26 cellular contexts compared by ENCODE assay signal in genomic region chr1:186858923-186859322, GRCh38. TPM values are rescaled to one million over a fixed set of nuclear protein-coding genes. Genes with fewer than 3 reads are reported as not detected.
DNase-seq lines count a peak whose midpoint lies in the region; ATAC-seq, FAIRE-seq and TF ChIP-seq lines count a peak whose summit lies in the region.
"Had no signal": no experiment of that assay in that cellular context is flagged by ENCODE, and none has a peak within 500 bp of the region (broad histone marks: within the 10 kb centered on the region; RNA-seq: fewer than 3 reads in every experiment).

No MANE protein-coding gene starts in this region.

- H3K27ac ChIP-seq in keratinocyte (ENCODE audit: control insufficient read depth, insufficient read depth, low read length): peak overlapping the region; percentile 22
- no peak overlapping the region for H3K27ac ChIP-seq in caudate nucleus (ENCODE audit: low read depth, low read length)
- H3K27ac ChIP-seq: ascending aorta, gastrocnemius medialis, spleen, vagina had no signal

- H3K27me3 Mint-ChIP-seq in naive thymus-derived CD8-positive, alpha-beta T cell: peaks cover 0 to 2% (median 0%) of the 10 kb centered on the region in 5 donors
- H3K27me3 Mint-ChIP-seq: activated CD4-positive, alpha-beta memory T cell treated with anti-CD3 and anti-CD28 coated beads, Interleukin-2, amount 10 ng/mL, durations not matched to agents 7 days and 5 days; CD4-positive, CD25-positive, alpha-beta regulatory T cell had no signal

- no peak overlapping the region for H3K4me3 Mint-ChIP-seq in naive thymus-derived CD8-positive, alpha-beta T cell
- H3K4me3 Mint-ChIP-seq: activated CD4-positive, alpha-beta memory T cell treated with anti-CD3 and anti-CD28 coated beads, Interleukin-2, amount 10 ng/mL, durations not matched to agents 7 days and 5 days; activated naive CD4-positive, alpha-beta T cell treated with anti-CD3 and anti-CD28 coated beads for 36 hours; CD4-positive, CD25-positive, alpha-beta regulatory T cell; T-helper 1 cell treated with Interleukin-12 subunit alpha and Interleukin-12 subunit beta and Interleukin-4 antibody, amounts not matched to agents 30 μg/mL and 1 μg/mL, for 36 hours had no signal

- H3K4me2 ChIP-seq in keratinocyte (ENCODE audit: control insufficient read depth, extremely low read depth, insufficient read depth, low read depth, low read length): peak overlapping the region; percentile 70

- H3K4me3 ChIP-seq in AG10803 (ENCODE audit: low read length): no peak overlapping the region
- H3K4me3 ChIP-seq in keratinocyte (ENCODE audit: control insufficient read depth in 2 of 3, extremely low read depth in 1 of 3, insufficient read depth in 2 of 3, low read depth in 1 of 3, low read length in 3 of 3): peak overlapping the region in 2 of 3 experiments; percentile 6 to 11
- H3K4me3 ChIP-seq: ascending aorta, gastrocnemius medialis, spleen, vagina had no signal

- H2AFZ ChIP-seq in keratinocyte (ENCODE audit: control insufficient read depth, low read length): no peak overlapping the region

- H3K36me3 ChIP-seq in keratinocyte (ENCODE audit: control insufficient read depth in 2 of 2, extremely low read depth in 1 of 2, insufficient read depth in 2 of 2, low read length in 2 of 2): peaks cover 0 to 3% of the 10 kb centered on the region in 2 experiments
- H3K36me3 ChIP-seq: ascending aorta, gastrocnemius medialis, vagina had no signal

- no peaks in the 10 kb centered on the region for H3K79me2 ChIP-seq in keratinocyte (ENCODE audit: control insufficient read depth, insufficient read depth, low read length)

- H3K9ac ChIP-seq in keratinocyte (ENCODE audit: control insufficient read depth, extremely low read depth, insufficient read depth, low read length): no peak overlapping the region

- H3K9me3 ChIP-seq in keratinocyte (ENCODE audit: control insufficient read depth, low read depth, low read length): no peaks in the 10 kb centered on the region
- H3K9me3 ChIP-seq: ascending aorta, gastrocnemius medialis, vagina had no signal

- ATAC-seq in HG02884 (IDR thresholded peaks at IDR 0.05; ENCODE audit: unreplicated experiment): peak; percentile 54
- ATAC-seq in naive thymus-derived CD8-positive, alpha-beta T cell: no peak
- ATAC-seq: gastrocnemius medialis had no signal

- H3K27me3 ChIP-seq in keratinocyte (ENCODE audit: control insufficient read depth, extremely low read depth, insufficient read depth, low read length): no peaks in the 10 kb centered on the region
- H3K27me3 ChIP-seq: ascending aorta, gastrocnemius medialis, spleen, vagina had no signal

- peaks cover 0 to 9% (median 0%) of the 10 kb centered on the region in 9 donors for H3K9me3 Mint-ChIP-seq in naive thymus-derived CD8-positive, alpha-beta T cell
- H3K9me3 Mint-ChIP-seq: activated CD4-positive, alpha-beta memory T cell treated with anti-CD3 and anti-CD28 coated beads, Interleukin-2, amount 10 ng/mL, durations not matched to agents 7 days and 5 days; activated naive CD4-positive, alpha-beta T cell treated with anti-CD3 and anti-CD28 coated beads for 36 hours; T-helper 1 cell treated with Interleukin-12 subunit alpha and Interleukin-12 subunit beta and Interleukin-4 antibody, amounts not matched to agents 30 μg/mL and 1 μg/mL, for 36 hours had no signal

- H3K27ac Mint-ChIP-seq in naive thymus-derived CD8-positive, alpha-beta T cell: no peak overlapping the region
- H3K27ac Mint-ChIP-seq: activated CD4-positive, alpha-beta memory T cell treated with anti-CD3 and anti-CD28 coated beads, Interleukin-2, amount 10 ng/mL, durations not matched to agents 7 days and 5 days; activated naive CD4-positive, alpha-beta T cell treated with anti-CD3 and anti-CD28 coated beads for 36 hours; CD4-positive, CD25-positive, alpha-beta regulatory T cell; T-helper 1 cell treated with Interleukin-12 subunit alpha and Interleukin-12 subunit beta and Interleukin-4 antibody, amounts not matched to agents 30 μg/mL and 1 μg/mL, for 36 hours had no signal

- no peaks in the 10 kb centered on the region for H3K36me3 Mint-ChIP-seq in naive thymus-derived CD8-positive, alpha-beta T cell
- H3K36me3 Mint-ChIP-seq: CD4-positive, CD25-positive, alpha-beta regulatory T cell had no signal

- dilution Hi-C loops in keratinocyte (cut with MboI; ENCODE audit: extremely low pct_ligation_motif_present, low sequenced_read_pairs): no loop called here

- POLR2A ChIA-PET in naive thymus-derived CD8-positive, alpha-beta T cell (lab: Charles Lee): no interaction called here

- DNase-seq in AG10803 (ENCODE audit: low read depth) (peak; percentile 37), cerebellar cortex (ENCODE audit: low spot score) (peak; percentile 4), keratinocyte (ENCODE audit: low read depth, low spot score) (peak; percentile 85), activated gamma-delta T cell (lab: John Stamatoyannopoulos, UW) (no peak), caudate nucleus (lab: John Stamatoyannopoulos, UW) (no peak), T-helper 2 cell (no peak)
- no peak for DNase-seq in naive thymus-derived CD8-positive, alpha-beta T cell
- DNase-seq: activated CD4-positive, alpha-beta memory T cell treated with anti-CD3 and anti-CD28 coated beads, Interleukin-2, amount 10 ng/mL, durations not matched to agents 7 days and 5 days; activated naive CD4-positive, alpha-beta T cell treated with anti-CD3 and anti-CD28 coated beads for 36 hours; activated T-cell treated with anti-CD3 and anti-CD28 coated beads, Interleukin-2, amount 50 U/mL, for 1 hour; CD4-positive, CD25-positive, alpha-beta regulatory T cell; cortex of kidney; DMS53; gastrocnemius medialis; Karpas-422; midbrain; NCI-H2171; NCI-H748 treated with DMSO at 0.1 percent for 48 hours; SIG-M5; spleen had no signal

- no peaks in the 10 kb centered on the region for H4K20me1 ChIP-seq in keratinocyte (ENCODE audit: control insufficient read depth, extremely low read depth, insufficient read depth, low read length)

- no peak for TF ChIP-seq CTCF in AG10803 (conservative IDR thresholded peaks at IDR 0.05; ENCODE audit: low read length)
- TF ChIP-seq CTCF in keratinocyte (optimal IDR thresholded peaks at IDR 0.05 in 1 of 3, IDR thresholded peaks at IDR 0.05 in 1 of 3, conservative IDR thresholded peaks at IDR 0.05 in 1 of 3; ENCODE audit: extremely low read depth in 1 of 3, insufficient read depth in 2 of 3, low read length in 3 of 3): no peak

- peaks cover 14% of the 10 kb centered on the region for H3K4me1 ChIP-seq in keratinocyte (ENCODE audit: control insufficient read depth, extremely low read depth, insufficient read depth, low read length)
- H3K4me1 ChIP-seq: ascending aorta, gastrocnemius medialis, spleen had no signal

- peak; percentile 94 for FAIRE-seq in keratinocyte (lab: Jason Lieb, UNC)

- H3K9me1 ChIP-seq in keratinocyte (ENCODE audit: control insufficient read depth, extremely low read depth, insufficient read depth, low read length): no peaks in the 10 kb centered on the region

- no peaks in the 10 kb centered on the region for H3K4me1 Mint-ChIP-seq in naive thymus-derived CD8-positive, alpha-beta T cell
- H3K4me1 Mint-ChIP-seq: activated CD4-positive, alpha-beta memory T cell treated with anti-CD3 and anti-CD28 coated beads, Interleukin-2, amount 10 ng/mL, durations not matched to agents 7 days and 5 days; CD4-positive, CD25-positive, alpha-beta regulatory T cell had no signal

RNA-seq across cellular contexts. Expression of gene PLA2G4A, which starts 30.2 kb away (rescaled TPM):
- 11.9 to 46.4 TPM (median 29.2 TPM) in 3 replicates for polyA plus RNA-seq in keratinocyte
- polyA plus RNA-seq in keratinocyte (2011; ENCODE audit: low read depth): 17.8 TPM
- 19.6 and 35.5 TPM in 2 replicates for polyA plus RNA-seq in keratinocyte (2011; cell fraction: cytosol; rRNA removed)
- polyA plus RNA-seq in keratinocyte (2011; cell fraction: nucleus; rRNA removed): 44.0 and 44.1 TPM in 2 replicates
- polyA plus RNA-seq in keratinocyte (2012; ENCODE audit: low replicate concordance): 10.0 and 17.3 TPM in 2 replicates
- 1.8 to 26.9 TPM (median 23.8 TPM) in 3 replicates for polyA minus RNA-seq in keratinocyte
- polyA minus RNA-seq in keratinocyte (2011; cell fraction: cytosol; rRNA and poly(A)+ RNA removed): 13.6 TPM
- polyA minus RNA-seq in keratinocyte (2011; cell fraction: nucleus; rRNA and poly(A)+ RNA removed): 18.0 and 40.0 TPM in 2 replicates
- under 1 TPM in 1 of 2 experiments, not detected in 1; 0.13 TPM for total RNA-seq in naive thymus-derived CD8-positive, alpha-beta T cell
- not detected for polyA plus RNA-seq in naive thymus-derived CD8-positive, alpha-beta T cell
- total RNA-seq: CD4-positive, CD25-positive, alpha-beta regulatory T cell; OCI-LY7 had no signal
- polyA plus RNA-seq: CD4-positive, CD25-positive, alpha-beta regulatory T cell; neural cell had no signal

Comparison
In these comparisons a context has a peak if more than half of its experiments do, and no peak if none do; other contexts are left out.
1. DNase-seq: peak in AG10803 (single experiment), cerebellar cortex (single experiment) and keratinocyte (single experiment); none in activated gamma-delta T cell (single experiment), caudate nucleus (0 of 61), T-helper 2 cell (0 of 5) and naive thymus-derived CD8-positive, alpha-beta T cell (0 of 10).
2. RNA of gene PLA2G4A, which starts 30.2 kb away (polyA plus RNA-seq): 10.0 to 46.4 TPM in keratinocyte; not detected in naive thymus-derived CD8-positive, alpha-beta T cell; every median in the first group is over 10 times any median in the second.